In genomic region chr11:6472934-6473333, GRCh38 we compare ENCODE assay signal across 9 cellular contexts. TPM values are rescaled to one million over a fixed set of nuclear protein-coding genes. Genes with fewer than 3 reads are reported as not detected.
DNase-seq lines count a peak whose midpoint lies in the region; ATAC-seq and TF ChIP-seq lines count a peak whose summit lies in the region.
"Had no signal": no experiment of that assay in that cellular context is flagged by ENCODE, and none has a peak within 500 bp of the region (broad histone marks: within the 10 kb centered on the region; RNA-seq: fewer than 3 reads in every experiment).

No MANE protein-coding gene starts in this region.

- H3K27me3 ChIP-seq in ACC112 (ENCODE audit: insufficient read depth, low read length) (no peaks in the 10 kb centered on the region), HL-60 (ENCODE audit: insufficient read depth, poor library complexity, severe bottlenecking) (no peaks in the 10 kb centered on the region), mesendoderm (ENCODE audit: insufficient read depth, low read length, poor library complexity) (no peaks in the 10 kb centered on the region)
- H3K27me3 ChIP-seq in naive thymus-derived CD4-positive, alpha-beta T cell (ENCODE audit: control insufficient read depth in 2 of 2, insufficient read depth in 2 of 2, low read length in 2 of 2) = no peaks in the 10 kb centered on the region

- DNase-seq in HL-60 (ENCODE audit: low read depth in 1 of 2, low spot score in 1 of 2) = no peak
- peak; percentile 68 for DNase-seq in cerebellar cortex (ENCODE audit: low spot score)
- no peak for DNase-seq in naive thymus-derived CD4-positive, alpha-beta T cell
- DNase-seq in NCI-H510A (lab: John Stamatoyannopoulos, UW) = no peak
- DNase-seq in medulla oblongata (ENCODE audit: extremely low spot score) = no peak
- DNase-seq in NCI-H1092 treated with DMSO at 0.1 percent for 48 hours (lab: John Stamatoyannopoulos, UW) = no peak
- DNase-seq in mesendoderm = no peak

- H3K9me3 ChIP-seq in naive thymus-derived CD4-positive, alpha-beta T cell (ENCODE audit: control insufficient read depth in 2 of 3, low read length in 3 of 3) = no peaks in the 10 kb centered on the region

- H2BK120ac ChIP-seq in mesendoderm (ENCODE audit: low read depth, low read length) = no peak overlapping the region

- no peak overlapping the region for H3K23ac ChIP-seq in mesendoderm (ENCODE audit: low read length)

- no CpG with 5 or more reads among the region's 1 CpG for WGBS in mesendoderm (ENCODE audit: extremely low coverage, insufficient coverage, low lambda C conversion rate)

- H3K56ac ChIP-seq in mesendoderm (ENCODE audit: low read length) = no peak overlapping the region

- H2AFZ ChIP-seq in ACC112 (ENCODE audit: low read length, unreplicated experiment) = no peak overlapping the region

- peaks cover 0 to 9% (median 0%) of the 10 kb centered on the region in 5 donors for H3K36me3 Mint-ChIP-seq in naive thymus-derived CD4-positive, alpha-beta T cell

- H2AK5ac ChIP-seq in mesendoderm (ENCODE audit: low read length) = no peak overlapping the region

- CTCF ChIA-PET in naive thymus-derived CD4-positive, alpha-beta T cell (lab: Charles Lee) = interaction anchor here (1.0 to 2.2 kb wide), 4 partner anchors 28 to 94 kb away, joined by 3 to 8 read pairs (median 6); partner anchors contain the start of gene HPX

- H3K4me1 Mint-ChIP-seq in naive thymus-derived CD4-positive, alpha-beta T cell = peaks cover 12 to 29% (median 20%) of the 10 kb centered on the region in 7 donors

- H3K79me1 ChIP-seq in mesendoderm (ENCODE audit: low read length) = peaks cover 2% of the 10 kb centered on the region

- no peak for ATAC-seq in naive thymus-derived CD4-positive, alpha-beta T cell

- peaks cover 0 to 10% (median 0%) of the 10 kb centered on the region in 5 donors for H3K27me3 Mint-ChIP-seq in naive thymus-derived CD4-positive, alpha-beta T cell

- intact Hi-C loops in naive thymus-derived CD4-positive, alpha-beta T cell (cut with micrococcal nuclease) = loop anchor here in 1 of 2 donors (1.0 to 5.0 kb wide), 3 partner anchors 8 to 238 kb away; partner anchors contain the start of genes ARFIP2, FHIP1B and TIMM10B

- H3K9me3 Mint-ChIP-seq in naive thymus-derived CD4-positive, alpha-beta T cell = no peaks in the 10 kb centered on the region

- no peak overlapping the region for H2BK5ac ChIP-seq in mesendoderm (ENCODE audit: low read length)

- H3K4me3 Mint-ChIP-seq in naive thymus-derived CD4-positive, alpha-beta T cell = peak overlapping the region; percentile 57 to 89 (median 82)

- peaks cover 15% of the 10 kb centered on the region for H3K4me1 ChIP-seq in ACC112 (ENCODE audit: control insufficient read depth, insufficient read depth, low read length, unreplicated experiment)
- peaks cover 7 to 11% of the 10 kb centered on the region in 2 donors for H3K4me1 ChIP-seq in naive thymus-derived CD4-positive, alpha-beta T cell (ENCODE audit: control insufficient read depth in 2 of 2, insufficient read depth in 2 of 2, low read length in 2 of 2)
- peaks cover 9% of the 10 kb centered on the region for H3K4me1 ChIP-seq in mesendoderm (ENCODE audit: control insufficient read depth, low read depth, low read length)

- 0 out of 2 replicates have a peak, but pooled peaks cover 8% of the 10 kb centered on the region for H3K36me3 ChIP-seq in ACC112 (ENCODE audit: insufficient read depth, low read length)
- H3K36me3 ChIP-seq in naive thymus-derived CD4-positive, alpha-beta T cell (ENCODE audit: control insufficient read depth in 2 of 3, insufficient read depth in 3 of 3, low read length in 3 of 3) = peaks cover 0 to 12% (median 8%) of the 10 kb centered on the region in 3 experiments
- H3K36me3 ChIP-seq in mesendoderm (ENCODE audit: control insufficient read depth, insufficient read depth, low read length) = peaks cover 3% of the 10 kb centered on the region

- H3K18ac ChIP-seq in mesendoderm (ENCODE audit: low read length) = no peak overlapping the region

- H3K79me2 ChIP-seq in ACC112 (ENCODE audit: control insufficient read depth, insufficient read depth, low read length, unreplicated experiment) = peaks cover 14% of the 10 kb centered on the region
- H3K79me2 ChIP-seq in mesendoderm (ENCODE audit: control insufficient read depth, insufficient read depth, low read length) = no peaks in the 10 kb centered on the region

- H3K4me2 ChIP-seq in mesendoderm (ENCODE audit: low read length) = no peak overlapping the region

- H2BK15ac ChIP-seq in mesendoderm (replicated peaks; ENCODE audit: low read depth) = no peak overlapping the region

- H3K27ac ChIP-seq in ACC112 (ENCODE audit: low read depth, low read length) (no peak overlapping the region), HL-60 (replicated peaks) (no peak overlapping the region), mesendoderm (ENCODE audit: low read depth, low read length) (no peak overlapping the region)
- H3K27ac ChIP-seq in naive thymus-derived CD4-positive, alpha-beta T cell (ENCODE audit: low read depth, low read length) = no peak overlapping the region

- H3K4me3 ChIP-seq in ACC112 (ENCODE audit: low read depth, low read length) (peak overlapping the region; percentile 78), HL-60 (replicated peaks; ENCODE audit: insufficient read depth, low read length) (peak overlapping the region; percentile 60), mesendoderm (ENCODE audit: low read length) (no peak overlapping the region)
- no peak overlapping the region for H3K4me3 ChIP-seq in naive thymus-derived CD4-positive, alpha-beta T cell (ENCODE audit: low read length)

- no peak for TF ChIP-seq CTCF in HL-60 (IDR thresholded peaks at IDR 0.05; ENCODE audit: insufficient read depth, low read length)

- H3K27ac Mint-ChIP-seq in naive thymus-derived CD4-positive, alpha-beta T cell = peak overlapping the region in 8 of 9 donors; percentile 10 to 86 (median 74)

- no peak overlapping the region for H4K5ac ChIP-seq in mesendoderm (ENCODE audit: low read length)

- H3K9ac ChIP-seq in mesendoderm (ENCODE audit: low read length) = no peak overlapping the region

- H3K4ac ChIP-seq in mesendoderm (ENCODE audit: low read depth, low read length) = no peak overlapping the region

- POLR2A ChIA-PET in naive thymus-derived CD4-positive, alpha-beta T cell (lab: Charles Lee) = interaction anchor here (0.9 to 3.5 kb wide), 6 partner anchors 10 to 138 kb away, joined by 3 to 20 read pairs (median 4); partner anchors contain the start of genes ARFIP2, SMPD1, TAF10 and TIMM10B

- H4K8ac ChIP-seq in mesendoderm (ENCODE audit: low read depth, low read length) = no peak overlapping the region

RNA-seq across cellular contexts. Expression of gene TRIM3, which starts 0.8 kb away (rescaled TPM):
- 10 to 100 TPM in 4 of 5 experiments, 1 to 10 TPM in 1; 8.1 to 20.7 (median 17.2) TPM for total RNA-seq in naive thymus-derived CD4-positive, alpha-beta T cell
- polyA plus RNA-seq in naive thymus-derived CD4-positive, alpha-beta T cell = 1 to 10 TPM; 1.6 to 4.2 TPM
- polyA plus RNA-seq in mesendoderm (2013, experiment 1 of 2) = 4.7 TPM
- 4.9 TPM for polyA plus RNA-seq in mesendoderm (2013, experiment 2 of 2)

RNA-seq across cellular contexts. Expression of gene ARFIP2, which starts 8.2 kb away (rescaled TPM):
- 10 to 100 TPM; 48.6 to 63.4 (median 53.8) TPM for total RNA-seq in naive thymus-derived CD4-positive, alpha-beta T cell
- polyA plus RNA-seq in naive thymus-derived CD4-positive, alpha-beta T cell = 10 to 100 TPM; 35.7 to 45.7 TPM
- polyA plus RNA-seq in mesendoderm (2013, experiment 1 of 2) = 36.1 TPM
- 36.6 TPM for polyA plus RNA-seq in mesendoderm (2013, experiment 2 of 2)

RNA-seq across cellular contexts. Expression of gene TIMM10B, which starts 8.4 kb away (rescaled TPM):
- total RNA-seq in naive thymus-derived CD4-positive, alpha-beta T cell = 10 to 100 TPM; 39.3 to 68.4 (median 59.2) TPM
- polyA plus RNA-seq in naive thymus-derived CD4-positive, alpha-beta T cell = 10 to 100 TPM; 32.8 to 38.8 TPM
- 42.1 TPM for polyA plus RNA-seq in mesendoderm (2013, experiment 1 of 2)
- 40.0 TPM for polyA plus RNA-seq in mesendoderm (2013, experiment 2 of 2)

RNA-seq across cellular contexts. Expression of gene DNHD1, which starts 24.1 kb away (rescaled TPM):
- 10 to 100 TPM; 24.0 to 65.8 (median 62.2) TPM for total RNA-seq in naive thymus-derived CD4-positive, alpha-beta T cell
- polyA plus RNA-seq in naive thymus-derived CD4-positive, alpha-beta T cell = 1 to 10 TPM in 1 of 2 donors, under 1 TPM in 1; 0.90 to 2.8 TPM
- 1.1 TPM for polyA plus RNA-seq in mesendoderm (2013, experiment 1 of 2)
- 0.97 TPM for polyA plus RNA-seq in mesendoderm (2013, experiment 2 of 2)

RNA-seq across cellular contexts. Expression of gene HPX, which starts 32.1 kb away (rescaled TPM):
- 1 to 10 TPM in 4 of 5 experiments, under 1 TPM in 1; 0.56 to 7.0 (median 1.7) TPM for total RNA-seq in naive thymus-derived CD4-positive, alpha-beta T cell
- not detected for polyA plus RNA-seq in naive thymus-derived CD4-positive, alpha-beta T cell
- polyA plus RNA-seq in mesendoderm (2013, experiment 1 of 2) = 0.14 TPM
- polyA plus RNA-seq in mesendoderm (2013, experiment 2 of 2) = 0.17 TPM
- total RNA-seq: NCI-H460 had no signal

Comparison
In these comparisons a context has a peak if more than half of its experiments do, and no peak if none do; other contexts are left out.
1. H3K4me3 ChIP-seq: peak in ACC112 (single experiment) and HL-60 (single experiment); none in naive thymus-derived CD4-positive, alpha-beta T cell (single experiment) and mesendoderm (single experiment).